8 cellular contexts compared by ENCODE assay signal in genomic region chr2:201432551-201433388, GRCh38. TPM values are rescaled to one million over a fixed set of nuclear protein-coding genes. Genes with fewer than 3 reads are reported as not detected.
DNase-seq lines count a peak whose midpoint lies in the region; ATAC-seq, FAIRE-seq and TF ChIP-seq lines count a peak whose summit lies in the region.

No MANE protein-coding gene starts in this region.

- 24% methylated on average over 5 of the region's 5 CpGs for WGBS in SK-N-SH (ENCODE audit: low lambda C conversion rate)

- H3K9ac ChIP-seq in SK-N-SH: peak overlapping the region; percentile 66; the same call in 1 of the 2 replicates

- peaks cover 30% of the 10 kb centered on the region for H3F3A ChIP-seq in SK-N-SH (replicated peaks; ENCODE audit: insufficient read depth)

- TF ChIP-seq CTCF in SK-N-SH (IDR thresholded peaks at IDR 0.05): no peak
- no peak for TF ChIP-seq CTCF in osteoblast (IDR thresholded peaks at IDR 0.05; ENCODE audit: extremely low read depth, low read depth, low read length)

- H3K27ac ChIP-seq in SK-N-SH (ENCODE audit: low read depth in 2 of 2, low read length in 1 of 2): peak overlapping the region; percentile 94 to 97
- H3K27ac ChIP-seq in osteoblast (ENCODE audit: low read depth, low read length): peak overlapping the region; percentile 80

- DNase-seq in Daoy (ENCODE audit: low read depth) (peak; percentile 7), SK-N-SH (peak; percentile 80), erythroblast (lab: John Stamatoyannopoulos, UW) (peak; percentile 88), osteoblast (ENCODE audit: insufficient read length, low spot score, missing footprints) (peak; percentile 72), NCI-H82 treated with DMSO at 0.1 percent for 48 hours (lab: John Stamatoyannopoulos, UW; ENCODE audit: unreplicated experiment) (no peak), GM19239 (ENCODE audit: insufficient read length, low spot score) (no peak), NCI-H82 (lab: John Stamatoyannopoulos, UW) (no peak)

- no peaks in the 10 kb centered on the region; the same call in 1 of the 2 replicates for H3K9me3 ChIP-seq in SK-N-SH
- H3K9me3 ChIP-seq in osteoblast (ENCODE audit: low read depth, low read length): no peaks in the 10 kb centered on the region

- H3K4me1 ChIP-seq in SK-N-SH (ENCODE audit: control insufficient read depth in 1 of 2, insufficient read depth in 2 of 2, low read depth in 1 of 2, low read length in 1 of 2) (peaks cover 22 to 32% of the 10 kb centered on the region in 2 experiments), osteoblast (ENCODE audit: insufficient read depth, low read length) (peaks cover 22% of the 10 kb centered on the region)

- no peaks in the 10 kb centered on the region for H3K9me2 ChIP-seq in SK-N-SH

- FAIRE-seq in GM19239 (lab: Jason Lieb, UNC): no peak

- peak; percentile 16 to 80; a peak in 3 of 4 replicates for TF ChIP-seq EP300 in SK-N-SH (IDR thresholded peaks at IDR 0.05; ENCODE audit: borderline replicate concordance in 1 of 2, low read depth in 1 of 2, low read length in 1 of 2)

- CTCF ChIA-PET in SK-N-SH (lab: Yijun Ruan, JAX): interaction anchor here (0.9 to 1.3 kb wide), 2 partner anchors 28 to 39 kb away, joined by 3 read pairs; no protein-coding TSS in a partner anchor

- POLR2A ChIA-PET in SK-N-SH (lab: Yijun Ruan, JAX): interaction anchor here (0.9 kb wide), 1 partner anchor 18 kb away, joined by 4 read pairs; the partner anchor contains the start of genes STRADB and TRAK2

- H2AFZ ChIP-seq in SK-N-SH (ENCODE audit: low read depth) (peak overlapping the region; percentile 4), osteoblast (ENCODE audit: low read length) (no peak overlapping the region)

- H3K27me3 ChIP-seq in SK-N-SH (ENCODE audit: insufficient read depth): no peaks in the 10 kb centered on the region
- H3K27me3 ChIP-seq in osteoblast (ENCODE audit: insufficient read depth, low read length): no peaks in the 10 kb centered on the region

- peak overlapping the region; percentile 78 for H3K4me2 ChIP-seq in SK-N-SH
- peak overlapping the region; percentile 72 for H3K4me2 ChIP-seq in osteoblast (ENCODE audit: insufficient read depth, low read length)

- H3K36me3 ChIP-seq in SK-N-SH (replicated peaks in 1 of 2; ENCODE audit: control insufficient read depth in 1 of 2, insufficient read depth in 2 of 2, low read length in 1 of 2) (no peaks in the 10 kb centered on the region), osteoblast (ENCODE audit: insufficient read depth, low read length) (no peaks in the 10 kb centered on the region)

- H4K20me1 ChIP-seq in SK-N-SH (ENCODE audit: insufficient read depth) (peaks cover 3% of the 10 kb centered on the region; the same call in 1 of the 2 replicates), osteoblast (ENCODE audit: insufficient read depth, low read length) (peaks cover 4% of the 10 kb centered on the region)

- ATAC-seq in HG03108 (IDR thresholded peaks at IDR 0.05; ENCODE audit: unreplicated experiment): no peak

- peak overlapping the region in 1 of 2 experiments; percentile 30; a peak in 2 of 4 replicates for H3K4me3 ChIP-seq in SK-N-SH (ENCODE audit: low read depth in 2 of 2, low read length in 1 of 2)
- H3K4me3 ChIP-seq in osteoblast (ENCODE audit: insufficient read depth, low read length): peak overlapping the region; percentile 10

- peaks cover 83% of the 10 kb centered on the region for H3K79me2 ChIP-seq in SK-N-SH (ENCODE audit: insufficient read depth)
- H3K79me2 ChIP-seq in osteoblast (ENCODE audit: insufficient read depth, low read length): peaks cover 69% of the 10 kb centered on the region

- no peak for TF ChIP-seq POLR2A in erythroblast (IDR thresholded peaks at IDR 0.05; ENCODE audit: low read length)

- peak; percentile 6; the same call in 1 of the 2 replicates for TF ChIP-seq RAD21 in SK-N-SH (IDR thresholded peaks at IDR 0.05; ENCODE audit: low read length)

TF ChIP-seq in SK-N-SH, 30 proteins besides CTCF, POLR2A, EP300 and RAD21 (continues in another document):
- TF ChIP-seq TCF12 (IDR thresholded peaks at IDR 0.05) (peak; percentile 85), ZBTB33 (IDR thresholded peaks at IDR 0.05; ENCODE audit: borderline replicate concordance, low read depth) (no peak), EZH2phosphoT487 (IDR thresholded peaks at IDR 0.05; ENCODE audit: borderline replicate concordance, low read depth) (no peak), NFIC (IDR thresholded peaks at IDR 0.05; ENCODE audit: borderline replicate concordance) (peak; percentile 59; the same call in 1 of the 2 replicates), YY1 (IDR thresholded peaks at IDR 0.05; ENCODE audit: low read depth) (no peak), MXI1 (IDR thresholded peaks at IDR 0.05; ENCODE audit: low read depth, low read length) (no peak), CHD2 (IDR thresholded peaks at IDR 0.05; ENCODE audit: low read length, partially characterized antibody) (no peak), FOXJ3 (CRISPR knock-in tag; IDR thresholded peaks at IDR 0.05) (peak; percentile 78), SIN3A (IDR thresholded peaks at IDR 0.05; ENCODE audit: borderline replicate concordance, low read depth, low read length) (no peak), TEAD4 (IDR thresholded peaks at IDR 0.05; ENCODE audit: borderline replicate concordance, insufficient read depth) (no peak), GATA2 (CRISPR knock-in tag; IDR thresholded peaks at IDR 0.05) (peak; percentile 79), IRF3 (IDR thresholded peaks at IDR 0.05; ENCODE audit: low read depth, low read length) (no peak), USF1 (IDR thresholded peaks at IDR 0.05; ENCODE audit: borderline replicate concordance, low read depth) (no peak), POLR2AphosphoS5 (IDR thresholded peaks at IDR 0.05; ENCODE audit: low read depth, low read length) (peak; percentile 66; the same call in 1 of the 2 replicates), FOSL2 (IDR thresholded peaks at IDR 0.05; ENCODE audit: borderline replicate concordance, low read depth) (no peak), USF2 (IDR thresholded peaks at IDR 0.05; ENCODE audit: borderline replicate concordance, low read depth, low read length) (no peak)

RNA-seq across cellular contexts. Expression of gene TRAK2, which starts 18.5 kb away (rescaled TPM):
- total RNA-seq in Daoy (2014; rRNA removed; shearing (Covaris generic)): 14.2 and 17.6 TPM in 2 replicates
- polyA plus RNA-seq in SK-N-SH (2012; rRNA removed): 10.4 and 14.6 TPM in 2 replicates
- polyA plus RNA-seq in SK-N-SH (2012; cell fraction: cytosol; rRNA removed): 15.7 and 16.1 TPM in 2 replicates
- 7.5 and 14.7 TPM in 2 replicates for polyA plus RNA-seq in SK-N-SH (2012; cell fraction: nucleus; rRNA removed)
- total RNA-seq in osteoblast: 56.8 and 66.3 TPM in 2 replicates

RNA-seq across cellular contexts. Expression of gene STRADB, which starts 18.8 kb away (rescaled TPM):
- total RNA-seq in Daoy (2014; rRNA removed; shearing (Covaris generic)): 14.1 and 62.7 TPM in 2 replicates
- polyA plus RNA-seq in SK-N-SH (2012; rRNA removed): 27.0 and 33.6 TPM in 2 replicates
- 36.9 and 37.8 TPM in 2 replicates for polyA plus RNA-seq in SK-N-SH (2012; cell fraction: cytosol; rRNA removed)
- polyA plus RNA-seq in SK-N-SH (2012; cell fraction: nucleus; rRNA removed): 22.3 and 42.9 TPM in 2 replicates
- total RNA-seq in osteoblast: 43.1 and 55.7 TPM in 2 replicates

Comparison
In these comparisons a context has a peak if more than half of its experiments do, and no peak if none do; other contexts are left out.
1. DNase-seq: peak in Daoy (single experiment), SK-N-SH (single experiment), erythroblast (2 of 2) and osteoblast (single experiment); none in NCI-H82 treated with DMSO at 0.1 percent for 48 hours (single experiment), GM19239 (single experiment) and NCI-H82 (single experiment).